35 cellular contexts compared by ENCODE assay signal in the genomic region with DNA sequence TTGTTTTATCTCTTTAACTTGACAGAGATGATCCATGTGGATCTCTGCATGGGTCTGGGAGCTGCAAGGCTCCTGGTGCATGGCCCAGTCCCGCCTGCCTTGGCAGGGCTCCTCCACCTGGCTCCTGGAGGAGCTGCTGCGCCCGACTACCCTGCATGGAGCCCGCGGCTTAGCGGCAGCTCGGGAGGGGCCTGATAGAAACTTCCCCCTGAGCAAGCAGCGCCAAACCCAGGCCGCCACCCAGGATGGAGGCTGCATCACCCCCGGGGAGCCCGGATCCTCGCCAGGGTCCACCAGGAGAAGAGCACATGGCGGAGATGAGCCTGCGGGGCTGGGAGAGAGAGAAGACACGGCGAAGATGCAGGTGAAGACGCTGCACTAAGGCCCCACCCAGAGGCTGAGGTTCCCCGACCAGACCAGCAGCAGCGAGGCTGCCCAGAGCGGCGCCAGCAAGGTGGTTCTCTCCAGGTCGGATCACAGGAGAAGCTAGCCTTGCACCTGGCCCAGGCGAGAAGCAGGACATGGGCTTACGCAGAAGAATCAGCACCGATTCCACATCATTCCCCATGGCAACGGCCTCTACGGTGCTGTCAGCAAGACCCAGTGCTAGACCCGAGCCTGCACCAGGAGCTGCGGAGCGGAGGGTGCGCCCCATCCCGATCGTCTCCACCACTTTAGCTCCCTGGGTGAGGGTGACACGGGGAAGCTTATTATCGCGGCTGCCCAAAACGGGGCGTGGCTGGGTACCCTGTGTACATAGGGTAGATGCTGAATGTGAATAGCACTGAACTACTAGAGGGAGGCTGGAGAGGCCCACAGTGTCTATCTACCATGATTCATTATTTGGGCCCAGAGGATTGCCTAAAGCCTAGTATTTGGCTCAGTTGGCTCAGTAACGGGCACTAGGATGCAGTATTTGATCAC. TPM values are rescaled to one million over a fixed set of nuclear protein-coding genes. Genes with fewer than 3 reads are reported as not detected.
"Had no signal": no experiment of that assay in that cellular context is flagged by ENCODE, and none has a peak within 500 bp of the region (broad histone marks: within the 10 kb centered on the region; RNA-seq: fewer than 3 reads in every experiment).

No MANE protein-coding gene starts in this region.

- H3K27me3 ChIP-seq: vagina had no signal

- DNase-seq: dorsolateral prefrontal cortex; effector CD8-positive, alpha-beta T cell; endodermal cell; foreskin keratinocyte; left cardiac atrium; left lung; mesenchymal stem cell; mucosa of descending colon; naive B cell; psoas muscle; right cardiac atrium; sigmoid colon; stimulated activated CD4-positive, alpha-beta T cell treated with anti-CD3 and anti-CD28 coated beads, Interleukin-4, amount 100 ng/mL, for 4 hours; stimulated activated naive B cell treated with anti-CD40 and anti-IgM and Interleukin-4, amounts not matched to agents 10 μg/mL and 1 μg/mL and 100 μg/mL, for 72 hours; transverse colon; upper lobe of right lung had no signal

- H3K27ac ChIP-seq: dorsolateral prefrontal cortex, esophagus muscularis mucosa, foreskin keratinocyte, gastroesophageal sphincter, heart left ventricle, hepatocyte, left lung, psoas muscle, sigmoid colon, thoracic aorta, transverse colon, upper lobe of right lung, vagina had no signal

- H3K4me1 ChIP-seq: esophagus muscularis mucosa, foreskin keratinocyte, gastroesophageal sphincter, heart left ventricle, left lung, psoas muscle, sigmoid colon, transverse colon, upper lobe of right lung, vagina had no signal

- ATAC-seq: foreskin keratinocyte; gastroesophageal sphincter; heart left ventricle; left cardiac atrium; left lung; mucosa of descending colon; natural killer cell treated with Interleukin-12 subunit alpha and Interleukin-12 subunit beta and Interleukin-15 and Interleukin-18, amount 100 ng/mL, for 72 hours; psoas muscle; right cardiac atrium; stimulated activated naive B cell treated with anti-CD40 and anti-IgM and Interleukin-4, amounts not matched to agents 10 μg/mL and 1 μg/mL and 100 μg/mL, for 72 hours; upper lobe of right lung had no signal

- H3K4me3 ChIP-seq: dorsolateral prefrontal cortex, esophagus muscularis mucosa, gastroesophageal sphincter, heart left ventricle, hepatocyte, left lung, mucosa of descending colon, psoas muscle, sigmoid colon, thoracic aorta, transverse colon, upper lobe of right lung, vagina had no signal

- H3K9me3 ChIP-seq: esophagus muscularis mucosa, gastroesophageal sphincter, heart left ventricle, left lung, mucosa of descending colon, psoas muscle, sigmoid colon, thoracic aorta, transverse colon, upper lobe of right lung, vagina had no signal

- H3K4me3 Mint-ChIP-seq: endodermal cell; mesothelial cell of epicardium; natural killer cell treated with Interleukin-12 subunit alpha and Interleukin-12 subunit beta and Interleukin-15 and Interleukin-18, amount 100 ng/mL, for 72 hours; neural crest cell; stimulated activated naive B cell treated with anti-CD40 and anti-IgM and Interleukin-4, amounts not matched to agents 10 μg/mL and 1 μg/mL and 100 μg/mL, for 72 hours; stimulated activated naive CD8-positive, alpha-beta T cell treated with anti-CD3 and anti-CD28 coated beads, Interleukin-15, Interleukin-2, amounts not matched to agents 100 ng/mL and 50 ng/mL, for 24 hours had no signal

- FAIRE-seq: colon had no signal

- H3K27ac Mint-ChIP-seq: endodermal cell; mesothelial cell of epicardium; natural killer cell treated with Interleukin-12 subunit alpha and Interleukin-12 subunit beta and Interleukin-15 and Interleukin-18, amount 100 ng/mL, for 72 hours; stimulated activated naive B cell treated with anti-CD40 and anti-IgM and Interleukin-4, amounts not matched to agents 10 μg/mL and 1 μg/mL and 100 μg/mL, for 72 hours; stimulated activated naive CD8-positive, alpha-beta T cell treated with anti-CD3 and anti-CD28 coated beads, Interleukin-15, Interleukin-2, amounts not matched to agents 100 ng/mL and 50 ng/mL, for 24 hours had no signal

- H3K36me3 Mint-ChIP-seq: mesothelial cell of epicardium; naive B cell; natural killer cell treated with Interleukin-12 subunit alpha and Interleukin-12 subunit beta and Interleukin-15 and Interleukin-18, amount 100 ng/mL, for 72 hours; stimulated activated naive B cell treated with anti-CD40 and anti-IgM and Interleukin-4, amounts not matched to agents 10 μg/mL and 1 μg/mL and 100 μg/mL, for 72 hours had no signal

- H3K79me2 ChIP-seq: hepatocyte had no signal

- H3K36me3 ChIP-seq: esophagus muscularis mucosa, gastroesophageal sphincter, heart left ventricle, left lung, sigmoid colon, thoracic aorta, transverse colon, upper lobe of right lung, vagina had no signal

- H3K4me2 ChIP-seq: hepatocyte had no signal

- H3K27me3 Mint-ChIP-seq: naive B cell; stimulated activated naive B cell treated with anti-CD40 and anti-IgM and Interleukin-4, amounts not matched to agents 10 μg/mL and 1 μg/mL and 100 μg/mL, for 72 hours had no signal

- H3K4me1 Mint-ChIP-seq: endodermal cell, mesothelial cell of epicardium, neural crest cell had no signal

- H2AFZ ChIP-seq: hepatocyte had no signal

RNA-seq across cellular contexts. Expression of a gene that starts 41.3 kb away (rescaled TPM):
- total RNA-seq: dorsolateral prefrontal cortex; endodermal cell; epithelial cell of proximal tubule; esophagus muscularis mucosa; fibroblast of lung; foreskin keratinocyte; gastroesophageal sphincter; heart left ventricle; hepatocyte; kidney epithelial cell; left cardiac atrium; left lung; lower leg skin; lung microvascular endothelial cell; mesothelial cell of epicardium; mucosa of descending colon; natural killer cell treated with Interleukin-12 subunit alpha and Interleukin-12 subunit beta and Interleukin-15 and Interleukin-18, amount 100 ng/mL, for 72 hours; neural crest cell; osteocyte; psoas muscle; renal cortical epithelial cell; right cardiac atrium; sigmoid colon; skeletal muscle tissue; thoracic aorta; transverse colon; upper lobe of right lung; vagina had no signal
- polyA plus RNA-seq: fibroblast of lung, foreskin keratinocyte, heart left ventricle, hepatocyte, psoas muscle, right cardiac atrium had no signal
